8 cellular contexts compared by ENCODE assay signal in the genomic region with DNA sequence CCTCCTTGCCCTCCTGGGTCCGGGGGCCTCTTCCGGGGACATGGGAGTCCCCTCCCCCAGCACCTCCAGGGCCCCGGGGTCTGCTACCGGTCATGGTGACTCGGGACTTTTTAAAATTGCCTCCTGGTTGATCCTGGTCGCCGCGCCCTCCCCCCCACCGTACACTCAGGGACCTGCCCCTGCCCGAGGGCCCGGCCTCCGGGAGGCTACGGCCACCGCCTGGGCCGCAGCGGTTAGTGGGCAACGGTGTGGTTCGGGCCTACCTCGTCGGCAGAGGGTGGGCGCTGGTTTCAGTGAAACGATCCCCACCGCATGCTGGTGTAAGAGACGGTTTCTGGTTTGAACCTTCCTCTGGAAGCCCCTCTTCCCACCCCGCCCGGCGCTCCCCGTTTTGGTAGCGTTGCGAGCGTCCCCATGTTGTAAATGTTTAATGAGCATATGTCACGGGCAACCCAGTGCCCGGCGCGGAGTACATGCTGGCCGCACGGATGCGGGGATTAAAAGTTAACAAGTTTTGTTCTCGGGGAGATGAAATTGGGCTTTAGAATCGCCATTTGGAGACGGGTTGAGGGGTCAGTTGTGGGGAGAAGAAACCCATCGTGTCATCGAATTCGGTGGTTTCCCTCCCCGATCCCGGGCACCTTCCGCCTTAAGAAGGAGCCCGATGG. TPM values are rescaled to one million over a fixed set of nuclear protein-coding genes. Genes with fewer than 3 reads are reported as not detected.
DNase-seq lines count a peak whose midpoint lies in the region; ATAC-seq and TF ChIP-seq lines count a peak whose summit lies in the region.

No MANE protein-coding gene starts in this region.

- H3K4me3 ChIP-seq in A673 (ENCODE audit: low read depth, low read length, poor library complexity, severe bottlenecking), result peak overlapping the region; percentile 96
- H3K4me3 ChIP-seq in coronary artery, result peak overlapping the region; percentile 95

- no peaks in the 10 kb centered on the region for H3K27me3 Mint-ChIP-seq in HFFc6 (ENCODE audit: insufficient read depth)

- intact Hi-C loops in A673 (cut with micrococcal nuclease; ENCODE audit: unreplicated experiment), result loop anchor here (2.0 to 5.0 kb wide), 3 partner anchors 56 to 106 kb away; partner anchors contain the start of gene CNOT8

- ATAC-seq in HG03378 (IDR thresholded peaks at IDR 0.05; ENCODE audit: unreplicated experiment) (no peak), GM19455 (IDR thresholded peaks at IDR 0.05; ENCODE audit: unreplicated experiment) (no peak)

- H3K27ac ChIP-seq in A673 (ENCODE audit: low read depth, low read length, poor library complexity, severe bottlenecking) (peak overlapping the region; percentile 97), coronary artery (peak overlapping the region; percentile 94 to 100)

- DNase-seq in A673 (ENCODE audit: low spot score), result peak; percentile 33
- DNase-seq in HFFc6, result no peak
- peak; percentile 29 for DNase-seq in activated CD4-positive, alpha-beta T cell treated with anti-CD3 and anti-CD28 coated beads for 1 hour
- no peak for DNase-seq in coronary artery (ENCODE audit: low spot score)
- peak; percentile 29 for DNase-seq in medulla oblongata (ENCODE audit: extremely low spot score)
- peak; percentile 57 for DNase-seq in stimulated activated CD8-positive, alpha-beta memory T cell treated with anti-CD3 and anti-CD28 coated beads, Interleukin-4, amount 100 ng/mL, for 48 hours

- CTCF ChIA-PET in A673 (lab: Charles Lee), result no interaction called here

- no peaks in the 10 kb centered on the region for H3K9me3 ChIP-seq in A673 (ENCODE audit: low read depth, low read length, poor library complexity, severe bottlenecking)

- peaks cover 34% of the 10 kb centered on the region for H3K4me1 ChIP-seq in A673 (ENCODE audit: insufficient read depth, low read length, poor library complexity, severe bottlenecking)

- TF ChIP-seq CTCF in A673 (conservative IDR thresholded peaks at IDR 0.05; ENCODE audit: low read depth, low read length) (no peak), HFFc6 (IDR thresholded peaks at IDR 0.05) (0 out of 2 replicates have a peak, but pooled peaks have one; percentile 3), coronary artery (IDR thresholded peaks at IDR 0.05) (no peak)

- no peaks in the 10 kb centered on the region for H3K27me3 ChIP-seq in A673 (replicated peaks; ENCODE audit: insufficient read depth, low read depth, low read length, poor library complexity)

- no TSS peak for BruUV-seq in A673 (replicated peaks; lab: Mats Ljungman, UMichigan)

- peaks cover 54% of the 10 kb centered on the region for H3K4me1 Mint-ChIP-seq in HFFc6 (ENCODE audit: low read depth)

- H3K4me3 Mint-ChIP-seq in HFFc6, result peak overlapping the region; percentile 94

- H3K9me3 Mint-ChIP-seq in HFFc6, result no peaks in the 10 kb centered on the region

- peaks cover 5% of the 10 kb centered on the region for H3K36me3 Mint-ChIP-seq in HFFc6 (ENCODE audit: low read depth)

- H3K36me3 ChIP-seq in A673 (ENCODE audit: insufficient read depth, low read length, poor library complexity, severe bottlenecking), result no peaks in the 10 kb centered on the region

- POLR2A ChIA-PET in A673 (lab: Charles Lee; ENCODE audit: low non-redundant PET), result no interaction called here

- H3K27ac Mint-ChIP-seq in HFFc6, result peak overlapping the region; percentile 92

RNA-seq across cellular contexts. Expression of gene LARP1, which starts 1.2 kb away (rescaled TPM):
- 257 and 269 TPM in 2 replicates for total RNA-seq in A673 (2021)
- 100 to 1,000 TPM; 204 to 228 (median 208) TPM for total RNA-seq in HFFc6 (2021; fragmentation: NEBNext Ultra II Directional; extraction: Animal tissue kit (Norgen Biotek cat#: 25700))

Comparison
In these comparisons a context has a peak if more than half of its experiments do, and no peak if none do; other contexts are left out.
1. DNase-seq: peak in A673 (single experiment), activated CD4-positive, alpha-beta T cell treated with anti-CD3 and anti-CD28 coated beads for 1 hour (single experiment), medulla oblongata (single experiment) and stimulated activated CD8-positive, alpha-beta memory T cell treated with anti-CD3 and anti-CD28 coated beads, Interleukin-4, amount 100 ng/mL, for 48 hours (single experiment); none in HFFc6 (single experiment) and coronary artery (single experiment).